Comparison of ENCODE assay signal across 33 cellular contexts in genomic region chr20:23062632-23063031, GRCh38. TPM values are rescaled to one million over a fixed set of nuclear protein-coding genes. Genes with fewer than 3 reads are reported as not detected.
DNase-seq lines count a peak whose midpoint lies in the region; ATAC-seq, FAIRE-seq and TF ChIP-seq lines count a peak whose summit lies in the region.
"Had no signal": no experiment of that assay in that cellular context is flagged by ENCODE, and none has a peak within 500 bp of the region (broad histone marks: within the 10 kb centered on the region; RNA-seq: fewer than 3 reads in every experiment).

No MANE protein-coding gene starts in this region.

- no peaks in the 10 kb centered on the region for H4K20me1 ChIP-seq in endothelial cell of umbilical vein (replicated peaks; ENCODE audit: control insufficient read depth, extremely low read depth, insufficient read depth, low read length)

- intact Hi-C loops in left ventricle myocardium inferior (cut with micrococcal nuclease) (no loop called here), left ventricle myocardium superior (cut with micrococcal nuclease) (no loop called here), endothelial cell of umbilical vein (cut with micrococcal nuclease) (loop anchor here (1.0 kb wide), 4 partner anchors 11 to 41 kb away; no protein-coding TSS in a partner anchor), kidney (cut with DNase I) (no loop called here)
- intact Hi-C loops in activated CD4-positive, alpha-beta T cell treated with anti-CD3 and anti-CD28 coated beads for 36 hours (cut with DNase I, micrococcal nuclease), result no loop called here

- H3K4me3 ChIP-seq in left ventricle myocardium inferior (no peak overlapping the region), endothelial cell of umbilical vein (replicated peaks in 1 of 3; ENCODE audit: insufficient read depth in 1 of 3, low read depth in 1 of 3, low read length in 3 of 3) (no peak overlapping the region), kidney (ENCODE audit: low read length in 2 of 2) (no peak overlapping the region)
- H3K4me3 ChIP-seq: body of pancreas, gastroesophageal sphincter, right lobe of liver, upper lobe of left lung had no signal

- CTCF ChIA-PET in endothelial cell of umbilical vein (lab: Charles Lee), result interaction anchor here (0.8 to 4.8 kb wide), 17 partner anchors 10 to 370 kb away, joined by 3 to 51 read pairs (median 4); partner anchors contain the start of gene CD93
- CTCF ChIA-PET in activated CD4-positive, alpha-beta T cell treated with anti-CD3 and anti-CD28 coated beads for 36 hours (lab: Charles Lee), result no interaction called here

- no peaks in the 10 kb centered on the region for H3K9me3 Mint-ChIP-seq in osteocyte (ENCODE audit: unreplicated experiment)
- no peaks in the 10 kb centered on the region for H3K9me3 Mint-ChIP-seq in activated CD4-positive, alpha-beta T cell treated with anti-CD3 and anti-CD28 coated beads for 36 hours (ENCODE audit: low read depth)
- H3K9me3 Mint-ChIP-seq: activated T-cell treated with anti-CD3 and anti-CD28 coated beads, Interleukin-2, amount 50 U/mL, for 72 hours; central memory CD8-positive, alpha-beta T cell; T-helper 1 cell treated with Interleukin-12 subunit alpha and Interleukin-12 subunit beta and Interleukin-4 antibody, amounts not matched to agents 30 μg/mL and 1 μg/mL, for 36 hours had no signal

- no peak overlapping the region for H2AFZ ChIP-seq in endothelial cell of umbilical vein (ENCODE audit: low read depth, low read length)

- H3K36me3 ChIP-seq in left ventricle myocardium inferior, result no peaks in the 10 kb centered on the region
- no peaks in the 10 kb centered on the region for H3K36me3 ChIP-seq in endothelial cell of umbilical vein (ENCODE audit: control insufficient read depth in 2 of 2, extremely low read depth in 1 of 2, insufficient read depth in 2 of 2, low read length in 2 of 2)
- H3K36me3 ChIP-seq in kidney (ENCODE audit: control insufficient read depth in 1 of 2, insufficient read depth in 2 of 2, low read length in 2 of 2), result no peaks in the 10 kb centered on the region
- H3K36me3 ChIP-seq: gastroesophageal sphincter, right lobe of liver, upper lobe of left lung had no signal

- no peaks in the 10 kb centered on the region for H3K27me3 Mint-ChIP-seq in osteocyte (ENCODE audit: unreplicated experiment)
- peaks cover 4% of the 10 kb centered on the region for H3K27me3 Mint-ChIP-seq in activated CD4-positive, alpha-beta T cell treated with anti-CD3 and anti-CD28 coated beads for 36 hours

- no peak overlapping the region for H3K4me3 Mint-ChIP-seq in osteocyte (ENCODE audit: unreplicated experiment)
- no peak overlapping the region for H3K4me3 Mint-ChIP-seq in activated CD4-positive, alpha-beta T cell treated with anti-CD3 and anti-CD28 coated beads for 36 hours
- H3K4me3 Mint-ChIP-seq: activated T-cell treated with anti-CD3 and anti-CD28 coated beads, Interleukin-2, amount 50 U/mL, for 72 hours; central memory CD8-positive, alpha-beta T cell; T-helper 1 cell treated with Interleukin-12 subunit alpha and Interleukin-12 subunit beta and Interleukin-4 antibody, amounts not matched to agents 30 μg/mL and 1 μg/mL, for 36 hours had no signal

- H3K4me1 Mint-ChIP-seq in osteocyte (ENCODE audit: unreplicated experiment), result peaks cover 56% of the 10 kb centered on the region
- no peaks in the 10 kb centered on the region for H3K4me1 Mint-ChIP-seq in activated CD4-positive, alpha-beta T cell treated with anti-CD3 and anti-CD28 coated beads for 36 hours
- H3K4me1 Mint-ChIP-seq: central memory CD8-positive, alpha-beta T cell had no signal

- no peak overlapping the region for H3K9ac ChIP-seq in endothelial cell of umbilical vein (replicated peaks; ENCODE audit: extremely low read depth, insufficient read depth, low read length)
- H3K9ac ChIP-seq in kidney (ENCODE audit: low read length in 2 of 2), result no peak overlapping the region
- H3K9ac ChIP-seq: KMS-11 had no signal

- H3K9me3 ChIP-seq in left ventricle myocardium inferior (replicated peaks) (no peaks in the 10 kb centered on the region), endothelial cell of umbilical vein (replicated peaks; ENCODE audit: control insufficient read depth, insufficient read depth, low read length) (no peaks in the 10 kb centered on the region), kidney (ENCODE audit: control insufficient read depth in 1 of 2, low read length in 2 of 2) (no peaks in the 10 kb centered on the region)
- H3K9me3 ChIP-seq: body of pancreas, gastroesophageal sphincter, right lobe of liver, upper lobe of left lung had no signal

- no peaks in the 10 kb centered on the region for H3K27me3 ChIP-seq in left ventricle myocardium inferior (ENCODE audit: low read depth)
- H3K27me3 ChIP-seq in endothelial cell of umbilical vein (ENCODE audit: control insufficient read depth in 2 of 2, insufficient read depth in 2 of 2, low read length in 2 of 2), result no peaks in the 10 kb centered on the region
- H3K27me3 ChIP-seq: body of pancreas, right lobe of liver, upper lobe of left lung had no signal

- peak overlapping the region; percentile 59 for H3K4me2 ChIP-seq in endothelial cell of umbilical vein (ENCODE audit: insufficient read depth, low read length)
- H3K4me2 ChIP-seq: KMS-11 had no signal

- no peak for FAIRE-seq in endothelial cell of umbilical vein (lab: Jason Lieb, UNC)
- FAIRE-seq in GM19239 (lab: Jason Lieb, UNC), result no peak
- FAIRE-seq in kidney (lab: Jason Lieb, UNC), result no peak
- FAIRE-seq: HTR-8/SVneo, TTC549 had no signal

- no peak for TF ChIP-seq POLR2A in endothelial cell of umbilical vein (IDR thresholded peaks at IDR 0.05; ENCODE audit: low read depth, low read length)

- no peak for ATAC-seq in left ventricle myocardium superior
- no peak for ATAC-seq in activated CD4-positive, alpha-beta T cell treated with anti-CD3 and anti-CD28 coated beads for 36 hours
- ATAC-seq: activated T-cell treated with anti-CD3 and anti-CD28 coated beads, Interleukin-2, amount 50 U/mL, for 72 hours had no signal

- DNase-seq in left ventricle myocardium inferior (no peak), left ventricle myocardium superior (no peak), endothelial cell of umbilical vein (ENCODE audit: low read depth, low spot score) (no peak), osteocyte (ENCODE audit: extremely low spot score, unreplicated experiment) (no peak), GM19239 (ENCODE audit: insufficient read length, low spot score) (no peak), kidney (no peak)
- DNase-seq in stimulated activated CD4-positive, alpha-beta T cell treated with anti-CD3 and anti-CD28 coated beads, Interleukin-2, amount 100 ng/mL, for 24 hours, result no peak
- no peak for DNase-seq in activated CD4-positive, alpha-beta T cell treated with anti-CD3 and anti-CD28 coated beads for 36 hours
- DNase-seq: activated CD4-positive, alpha-beta T cell treated with anti-CD3 and anti-CD28 coated beads, Interleukin-2, amount 50 U/mL, for 48 hours; activated naive CD4-positive, alpha-beta T cell treated with Interleukin-2 at 50 U/mL for 16 hours; activated T-cell treated with anti-CD3 and anti-CD28 coated beads, Interleukin-2, amount 50 U/mL, for 72 hours; Calu3; hippocampal formation; NCI-H1417 treated with DMSO at 0.1 percent for 48 hours; NCI-H526 treated with DMSO at 0.1 percent for 48 hours; NK-92 treated with Interleukin-12 subunit alpha and Interleukin-12 subunit beta, amount 100 ng/mL, for 24 hours; right lobe of liver; stimulated activated CD4-positive, alpha-beta T cell treated with anti-CD3 and anti-CD28 coated beads, Interleukin-12 subunit alpha, Interleukin-12 subunit beta, amount 100 ng/mL, for 4 hours; stimulated activated CD4-positive, alpha-beta T cell treated with anti-CD3 and anti-CD28 coated beads, Interleukin-4, amount 100 ng/mL, for 1 hour had no signal

- no peaks in the 10 kb centered on the region for H3K36me3 Mint-ChIP-seq in osteocyte (ENCODE audit: unreplicated experiment)
- no peaks in the 10 kb centered on the region for H3K36me3 Mint-ChIP-seq in activated CD4-positive, alpha-beta T cell treated with anti-CD3 and anti-CD28 coated beads for 36 hours (ENCODE audit: low read depth)

- H3K27ac Mint-ChIP-seq in osteocyte (ENCODE audit: unreplicated experiment), result peak overlapping the region; percentile 88
- H3K27ac Mint-ChIP-seq in activated CD4-positive, alpha-beta T cell treated with anti-CD3 and anti-CD28 coated beads for 36 hours, result no peak overlapping the region
- H3K27ac Mint-ChIP-seq: activated T-cell treated with anti-CD3 and anti-CD28 coated beads, Interleukin-2, amount 50 U/mL, for 72 hours; T-helper 1 cell treated with Interleukin-12 subunit alpha and Interleukin-12 subunit beta and Interleukin-4 antibody, amounts not matched to agents 30 μg/mL and 1 μg/mL, for 36 hours had no signal

- BruUV-seq in endothelial cell of umbilical vein (replicated peaks; lab: Mats Ljungman, UMichigan), result no TSS peak

- H3K27ac ChIP-seq in left ventricle myocardium inferior (replicated peaks), result peak overlapping the region; percentile 68
- H3K27ac ChIP-seq in endothelial cell of umbilical vein (ENCODE audit: insufficient read depth, low read depth, low read length), result no peak overlapping the region
- H3K27ac ChIP-seq in kidney (ENCODE audit: low read depth in 2 of 2, low read length in 2 of 2), result no peak overlapping the region
- H3K27ac ChIP-seq: body of pancreas, KMS-11, right lobe of liver had no signal

- H3K4me1 ChIP-seq in left ventricle myocardium inferior (peaks cover 44% of the 10 kb centered on the region), endothelial cell of umbilical vein (ENCODE audit: control insufficient read depth, extremely low read depth, insufficient read depth, low read length) (peaks cover 29% of the 10 kb centered on the region), kidney (ENCODE audit: control insufficient read depth in 1 of 2, insufficient read depth in 1 of 2, low read depth in 1 of 2, low read length in 2 of 2) (peaks cover 0 to 4% of the 10 kb centered on the region in 2 donors)

- POLR2A ChIA-PET in endothelial cell of umbilical vein (lab: Charles Lee), result interaction anchor here (2.0 kb wide), 1 partner anchor 11 kb away, joined by 6 read pairs; no protein-coding TSS in a partner anchor
- POLR2A ChIA-PET in activated CD4-positive, alpha-beta T cell treated with anti-CD3 and anti-CD28 coated beads for 36 hours (lab: Charles Lee), result no interaction called here

- no peaks in the 10 kb centered on the region for H3K79me2 ChIP-seq in endothelial cell of umbilical vein (ENCODE audit: control insufficient read depth, insufficient read depth, low read length)

- H3K9me1 ChIP-seq in endothelial cell of umbilical vein (replicated peaks; ENCODE audit: control insufficient read depth, extremely low read depth, insufficient read depth, low read length), result no peaks in the 10 kb centered on the region

- dilution Hi-C loops in endothelial cell of umbilical vein (cut with MboI; ENCODE audit: extremely low pct_ligation_motif_present, low sequenced_read_pairs), result no loop called here

- TF ChIP-seq CTCF in left ventricle myocardium inferior (IDR thresholded peaks at IDR 0.05; ENCODE audit: borderline replicate concordance), result no peak
- no peak for TF ChIP-seq CTCF in endothelial cell of umbilical vein (IDR thresholded peaks at IDR 0.05; ENCODE audit: extremely low read depth in 1 of 2, insufficient read depth in 1 of 2, low read depth in 1 of 2, low read length in 2 of 2)
- no peak for TF ChIP-seq CTCF in osteocyte (IDR thresholded peaks at IDR 0.05)
- TF ChIP-seq CTCF in kidney (IDR thresholded peaks at IDR 0.05; ENCODE audit: borderline replicate concordance, extremely low read depth, insufficient read depth), result no peak

RNA-seq across cellular contexts. Expression of gene THBD, which starts 13.2 kb away (rescaled TPM):
- total RNA-seq in left ventricle myocardium inferior (13.8 TPM), left ventricle myocardium superior (13.1 TPM), endothelial cell of umbilical vein (20.3 and 28.0 TPM in 2 replicates), osteocyte (66.3 and 68.3 TPM in 2 replicates), kidney (48.1 TPM)
- polyA plus RNA-seq in endothelial cell of umbilical vein (17.1 and 25.3 TPM in 2 replicates), kidney (ENCODE audit: insufficient read depth, low read depth, low replicate concordance) (9.7 TPM)
- 6.9 and 8.9 TPM in 2 replicates for polyA plus RNA-seq in endothelial cell of umbilical vein (2011; cell fraction: cytosol; rRNA removed)
- 8.1 and 8.4 TPM in 2 replicates for polyA plus RNA-seq in endothelial cell of umbilical vein (2011; cell fraction: nucleus; rRNA removed)
- polyA plus RNA-seq in endothelial cell of umbilical vein (2012), result 7.2 and 9.7 TPM in 2 replicates
- 11.0 and 11.7 TPM in 2 replicates for polyA minus RNA-seq in endothelial cell of umbilical vein
- polyA minus RNA-seq in endothelial cell of umbilical vein (2011; cell fraction: cytosol; rRNA and poly(A)+ RNA removed), result not detected
- 5.9 and 8.9 TPM in 2 replicates for polyA minus RNA-seq in endothelial cell of umbilical vein (2011; cell fraction: nucleus; rRNA and poly(A)+ RNA removed)
- not detected for total RNA-seq in activated CD4-positive, alpha-beta T cell treated with anti-CD3 and anti-CD28 coated beads for 36 hours
- total RNA-seq: activated T-cell treated with anti-CD3 and anti-CD28 coated beads, Interleukin-2, amount 50 U/mL, for 72 hours; Calu3 had no signal

RNA-seq across cellular contexts. Expression of gene CD93, which starts 23.5 kb away (rescaled TPM):
- total RNA-seq in left ventricle myocardium inferior (35.7 TPM), left ventricle myocardium superior (41.0 TPM), endothelial cell of umbilical vein (346 and 413 TPM in 2 replicates), osteocyte (0.13 and 0.21 TPM in 2 replicates), kidney (104 TPM)
- polyA plus RNA-seq in endothelial cell of umbilical vein (180 and 182 TPM in 2 replicates), kidney (ENCODE audit: insufficient read depth, low read depth, low replicate concordance) (9.9 TPM)
- 161 TPM in 2 replicates for polyA plus RNA-seq in endothelial cell of umbilical vein (2011; cell fraction: cytosol; rRNA removed)
- polyA plus RNA-seq in endothelial cell of umbilical vein (2011; cell fraction: nucleus; rRNA removed), result 223 and 228 TPM in 2 replicates
- 238 and 281 TPM in 2 replicates for polyA plus RNA-seq in endothelial cell of umbilical vein (2012)
- 380 and 445 TPM in 2 replicates for polyA minus RNA-seq in endothelial cell of umbilical vein
- not detected for polyA minus RNA-seq in endothelial cell of umbilical vein (2011; cell fraction: cytosol; rRNA and poly(A)+ RNA removed)
- 156 and 158 TPM in 2 replicates for polyA minus RNA-seq in endothelial cell of umbilical vein (2011; cell fraction: nucleus; rRNA and poly(A)+ RNA removed)
- total RNA-seq in activated CD4-positive, alpha-beta T cell treated with anti-CD3 and anti-CD28 coated beads for 36 hours, result under 1 TPM; 0.82 to 0.84 TPM
- total RNA-seq: A172, Calu3, fibroblast of lung, H4 had no signal

RNA-seq across cellular contexts. Expression of gene SSTR4, which starts 27.5 kb away (rescaled TPM):
- total RNA-seq in left ventricle myocardium inferior, result not detected
- total RNA-seq in left ventricle myocardium superior, result not detected
- not detected in 2 replicates for total RNA-seq in endothelial cell of umbilical vein
- polyA plus RNA-seq in endothelial cell of umbilical vein, result not detected in 2 replicates
- polyA plus RNA-seq in endothelial cell of umbilical vein (2011; cell fraction: cytosol; rRNA removed), result not detected in 2 replicates
- not detected in 2 replicates for polyA plus RNA-seq in endothelial cell of umbilical vein (2011; cell fraction: nucleus; rRNA removed)
- not detected in 2 replicates for polyA plus RNA-seq in endothelial cell of umbilical vein (2012)
- not detected in 2 replicates for polyA minus RNA-seq in endothelial cell of umbilical vein
- polyA minus RNA-seq in endothelial cell of umbilical vein (2011; cell fraction: cytosol; rRNA and poly(A)+ RNA removed), result not detected
- not detected in 2 replicates for polyA minus RNA-seq in endothelial cell of umbilical vein (2011; cell fraction: nucleus; rRNA and poly(A)+ RNA removed)
- not detected in 2 replicates for total RNA-seq in osteocyte
- not detected for total RNA-seq in kidney
- not detected for polyA plus RNA-seq in kidney (ENCODE audit: insufficient read depth, low read depth, low replicate concordance)
- total RNA-seq in activated CD4-positive, alpha-beta T cell treated with anti-CD3 and anti-CD28 coated beads for 36 hours, result not detected
- total RNA-seq: A172; activated T-cell treated with anti-CD3 and anti-CD28 coated beads, Interleukin-2, amount 50 U/mL, for 72 hours; body of pancreas; Calu3; dermis microvascular lymphatic vessel endothelial cell; fibroblast of lung; H4; mesenteric fat pad; posterior vena cava; right lobe of liver had no signal
- polyA plus RNA-seq: fibroblast of lung had no signal

Comparison
In these comparisons a context has a peak if more than half of its experiments do, and no peak if none do; other contexts are left out.
1. RNA of gene THBD, which starts 13.2 kb away (total RNA-seq): 66.3 to 68.3 TPM in osteocyte, 48.1 TPM in kidney (single experiment), 20.3 to 28.0 TPM in endothelial cell of umbilical vein, 13.8 TPM in left ventricle myocardium inferior (single experiment) and 13.1 TPM in left ventricle myocardium superior (single experiment); not detected in activated CD4-positive, alpha-beta T cell treated with anti-CD3 and anti-CD28 coated beads for 36 hours; every median in the first group is over 10 times any median in the second.
2. RNA of gene CD93, which starts 23.5 kb away (total RNA-seq): 346 to 413 TPM in endothelial cell of umbilical vein, 104 TPM in kidney (single experiment), 41.0 TPM in left ventricle myocardium superior (single experiment) and 35.7 TPM in left ventricle myocardium inferior (single experiment); 0.82 to 0.84 TPM in activated CD4-positive, alpha-beta T cell treated with anti-CD3 and anti-CD28 coated beads for 36 hours and 0.13 to 0.21 TPM in osteocyte; every median in the first group is over 10 times any median in the second.